In the genomic region with DNA sequence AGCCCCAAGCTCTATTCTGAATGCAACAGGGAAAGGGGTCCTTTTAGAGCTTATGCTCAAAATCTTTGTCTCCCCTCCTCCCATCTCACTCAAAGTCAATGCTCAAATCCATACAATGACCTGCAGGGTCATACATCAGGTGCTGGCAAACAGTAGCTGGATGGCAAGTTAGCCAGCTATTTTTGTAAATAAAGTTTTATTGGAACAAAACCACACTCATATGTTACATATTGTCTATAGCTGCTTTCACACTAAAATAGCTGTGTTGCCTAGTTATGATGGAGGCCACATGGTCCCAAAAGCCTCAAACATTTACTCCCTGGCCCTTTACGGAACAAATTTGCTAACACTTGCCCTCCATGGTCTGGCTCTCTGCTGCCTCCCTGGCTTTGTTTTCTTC, we compare ENCODE assay signal across 16 cellular contexts. TPM values are rescaled to one million over a fixed set of nuclear protein-coding genes. Genes with fewer than 3 reads are reported as not detected.
DNase-seq lines count a peak whose midpoint lies in the region; ATAC-seq, FAIRE-seq and TF ChIP-seq lines count a peak whose summit lies in the region.
"Had no signal": no experiment of that assay in that cellular context is flagged by ENCODE, and none has a peak within 500 bp of the region (broad histone marks: within the 10 kb centered on the region; RNA-seq: fewer than 3 reads in every experiment).

No MANE protein-coding gene starts in this region.

- H3K27me3 ChIP-seq in OCI-LY1 (ENCODE audit: insufficient read depth, low read length): no peaks in the 10 kb centered on the region
- H3K27me3 ChIP-seq in GM12878 (replicated peaks in 1 of 2; ENCODE audit: control insufficient read depth in 2 of 2, insufficient read depth in 2 of 2, low read length in 1 of 2): no peaks in the 10 kb centered on the region
- H3K27me3 ChIP-seq: BLaER1 had no signal

- H3K4me2 ChIP-seq in OCI-LY1 (ENCODE audit: low read length) (no peak overlapping the region), GM12878 (ENCODE audit: control insufficient read depth, insufficient read depth) (no peak overlapping the region)

- no peaks in the 10 kb centered on the region for H3K9me2 ChIP-seq in OCI-LY1 (ENCODE audit: low read depth, low read length)

- intact Hi-C loops in activated CD4-positive, alpha-beta T cell treated with anti-CD3 and anti-CD28 coated beads, Interleukin-2, amount 10 ng/mL, durations not matched to agents 24 days and 14 days (cut with micrococcal nuclease): loop anchor here (5.0 kb wide), 1 partner anchor 275 kb away; a partner anchor contains a TSS
- intact Hi-C loops in GM12878 (cut with micrococcal nuclease; ENCODE audit: unreplicated experiment): loop anchor here (5.0 to 10.0 kb wide), 3 partner anchors 90 to 423 kb away; a partner anchor contains a TSS

- TF ChIP-seq RAD21 in GM12878 (IDR thresholded peaks at IDR 0.05; ENCODE audit: insufficient read depth, low read depth, low read length): no peak

- POLR2A ChIA-PET in GM12878 (lab: Charles Lee): no interaction called here

- peaks cover 30% of the 10 kb centered on the region for H3K36me3 Mint-ChIP-seq in activated CD4-positive, alpha-beta T cell treated with anti-CD3 and anti-CD28 coated beads, Interleukin-2, amount 10 ng/mL, durations not matched to agents 24 days and 14 days (ENCODE audit: low read depth)
- no peaks in the 10 kb centered on the region for H3K36me3 Mint-ChIP-seq in neural crest cell (ENCODE audit: low read depth)

- SMC1A ChIA-PET in GM12878 (lab: Charles Lee; ENCODE audit: uncharacterized antibody, unreplicated experiment): no interaction called here

- no TSS peak for BruUV-seq in GM12878 (replicated peaks; lab: Mats Ljungman, UMichigan)

- in situ Hi-C loops in GM12878 (cut with MboI): no loop called here

- RAD21 ChIA-PET in GM12878 (lab: Charles Lee; ENCODE audit: unreplicated experiment): interaction anchor here (1.0 kb wide), 1 partner anchor 90 kb away, joined by 3 read pairs; a partner anchor contains a TSS

- 100% methylated on average over 1 of the region's 1 CpG for WGBS in GM12878 (ENCODE audit: insufficient coverage, insufficient replicate concordance, low lambda C conversion rate, missing lambda C conversion rate)

- H4K20me1 ChIP-seq in OCI-LY1 (ENCODE audit: insufficient read depth, low read length) (no peaks in the 10 kb centered on the region), GM12878 (ENCODE audit: control insufficient read depth, insufficient read depth) (no peaks in the 10 kb centered on the region)
- H4K20me1 ChIP-seq: BLaER1 had no signal

- H3K79me2 ChIP-seq in OCI-LY1 (ENCODE audit: insufficient read depth, low read length): no peaks in the 10 kb centered on the region
- H3K79me2 ChIP-seq in GM12878 (ENCODE audit: control insufficient read depth, insufficient read depth, low read length): no peaks in the 10 kb centered on the region

- ATAC-seq in GM12878: no peak
- ATAC-seq in GM21619 (IDR thresholded peaks at IDR 0.05; ENCODE audit: unreplicated experiment): no peak

- no peak overlapping the region for H3K4me3 ChIP-seq in OCI-LY1 (ENCODE audit: low read depth, low read length, poor library complexity, severe bottlenecking)
- H3K4me3 ChIP-seq in GM12878: no peak overlapping the region
- H3K4me3 ChIP-seq: BLaER1, HAP-1 had no signal

- TF ChIP-seq POLR2A in GM12878 (IDR thresholded peaks at IDR 0.05; ENCODE audit: low read depth, low read length): no peak

- TF ChIP-seq CTCF in OCI-LY1 (IDR thresholded peaks at IDR 0.05; ENCODE audit: low read length) (no peak), GM12878 (IDR thresholded peaks at IDR 0.05 in 2 of 3, conservative IDR thresholded peaks at IDR 0.05 in 1 of 3; ENCODE audit: control insufficient read depth in 2 of 3, extremely low read depth in 1 of 3, insufficient read depth in 1 of 3, low read depth in 3 of 3, low read length in 3 of 3) (no peak), neural crest cell (conservative IDR thresholded peaks at IDR 0.05) (no peak)

- H3K27ac ChIP-seq in OCI-LY1 (ENCODE audit: low read depth, low read length, poor library complexity, severe bottlenecking): peak overlapping the region; percentile 33
- H3K27ac ChIP-seq in GM12878 (ENCODE audit: control insufficient read depth, insufficient read depth): no peak overlapping the region
- H3K27ac ChIP-seq: 22Rv1, BLaER1 had no signal

- H3K4me1 ChIP-seq in OCI-LY1 (ENCODE audit: insufficient read depth, low read length, severe bottlenecking): peaks cover 40% of the 10 kb centered on the region
- no peaks in the 10 kb centered on the region for H3K4me1 ChIP-seq in GM12878 (ENCODE audit: control insufficient read depth, insufficient read depth, low read length)

- H3F3A ChIP-seq in OCI-LY1 (ENCODE audit: insufficient read depth, low read length): no peaks in the 10 kb centered on the region

- CTCF ChIA-PET in GM12878 (lab: Yijun Ruan, JAX): no interaction called here

- H2AFZ ChIP-seq in OCI-LY1 (ENCODE audit: low read length) (no peak overlapping the region), GM12878 (ENCODE audit: control insufficient read depth, low read depth, low read length) (no peak overlapping the region)

- no peak overlapping the region for H3K4me3 Mint-ChIP-seq in activated CD4-positive, alpha-beta T cell treated with anti-CD3 and anti-CD28 coated beads, Interleukin-2, amount 10 ng/mL, durations not matched to agents 24 days and 14 days
- H3K4me3 Mint-ChIP-seq in neural crest cell: peak overlapping the region; percentile 93

- DNase-seq in activated CD4-positive, alpha-beta T cell treated with anti-CD3 and anti-CD28 coated beads, Interleukin-2, amount 10 ng/mL, durations not matched to agents 24 days and 14 days: peak; percentile 49
- DNase-seq in activated CD4-positive, alpha-beta T cell treated with anti-CD3 and anti-CD28 coated beads, Interleukin-2, amount 50 U/mL, for 1 hour: no peak
- DNase-seq in GM12878 (ENCODE audit: low read depth, low spot score) (no peak), neural crest cell (ENCODE audit: low read depth, low spot score) (no peak), NCI-H748 (lab: John Stamatoyannopoulos, UW; ENCODE audit: unreplicated experiment) (no peak), NCI-H187 treated with DMSO at 0.1 percent for 48 hours (lab: John Stamatoyannopoulos, UW) (no peak)
- DNase-seq: AML-193, Calu3, DMS 273 treated with DMSO at 0.1 percent for 48 hours had no signal

- no peak overlapping the region for H3K27ac Mint-ChIP-seq in activated CD4-positive, alpha-beta T cell treated with anti-CD3 and anti-CD28 coated beads, Interleukin-2, amount 10 ng/mL, durations not matched to agents 24 days and 14 days
- no peak overlapping the region for H3K27ac Mint-ChIP-seq in neural crest cell (ENCODE audit: unreplicated experiment)

- no peaks in the 10 kb centered on the region for H3K36me3 ChIP-seq in OCI-LY1 (ENCODE audit: insufficient read depth, low read length)
- H3K36me3 ChIP-seq in GM12878 (ENCODE audit: control insufficient read depth in 2 of 2, insufficient read depth in 2 of 2, low read length in 1 of 2): no peaks in the 10 kb centered on the region
- H3K36me3 ChIP-seq: BLaER1 had no signal

- H3K9me3 ChIP-seq in OCI-LY1 (ENCODE audit: low read length) (no peaks in the 10 kb centered on the region), GM12878 (replicated peaks; ENCODE audit: control insufficient read depth, insufficient read depth, low read length) (no peaks in the 10 kb centered on the region)
- H3K9me3 ChIP-seq: BLaER1, HAP-1 had no signal

- no peak for FAIRE-seq in GM12878 (lab: Jason Lieb, UNC)
- FAIRE-seq: GM12891, H1 had no signal

- H3K9ac ChIP-seq in OCI-LY1 (ENCODE audit: low read length) (no peak overlapping the region), GM12878 (ENCODE audit: control insufficient read depth, insufficient read depth, low read length) (no peak overlapping the region)
- H3K9ac ChIP-seq: BLaER1 had no signal

- H3K4me1 Mint-ChIP-seq in activated CD4-positive, alpha-beta T cell treated with anti-CD3 and anti-CD28 coated beads, Interleukin-2, amount 10 ng/mL, durations not matched to agents 24 days and 14 days: peaks cover 19% of the 10 kb centered on the region
- peaks cover 28% of the 10 kb centered on the region for H3K4me1 Mint-ChIP-seq in neural crest cell

- H3K9me3 Mint-ChIP-seq in activated CD4-positive, alpha-beta T cell treated with anti-CD3 and anti-CD28 coated beads, Interleukin-2, amount 10 ng/mL, durations not matched to agents 24 days and 14 days: no peaks in the 10 kb centered on the region
- peaks cover 2% of the 10 kb centered on the region for H3K9me3 Mint-ChIP-seq in neural crest cell

- TF ChIP-seq EP300 in GM12878 (IDR thresholded peaks at IDR 0.05; ENCODE audit: borderline replicate concordance in 1 of 2, control insufficient read depth in 1 of 2, low read depth in 2 of 2, low read length in 2 of 2): no peak

- H3K27me3 Mint-ChIP-seq in activated CD4-positive, alpha-beta T cell treated with anti-CD3 and anti-CD28 coated beads, Interleukin-2, amount 10 ng/mL, durations not matched to agents 24 days and 14 days: no peaks in the 10 kb centered on the region
- no peaks in the 10 kb centered on the region for H3K27me3 Mint-ChIP-seq in neural crest cell (ENCODE audit: low read depth)

RNA-seq across cellular contexts. Expression of a gene that starts 1.8 kb away (rescaled TPM):
- total RNA-seq in activated CD4-positive, alpha-beta T cell treated with anti-CD3 and anti-CD28 coated beads, Interleukin-2, amount 10 ng/mL, durations not matched to agents 24 days and 14 days: 29.4 and 31.2 TPM in 2 replicates
- total RNA-seq in GM12878 (2013; cell fraction: nucleolus; rRNA removed): 70.1 and 76.3 TPM in 2 replicates
- total RNA-seq in GM12878 (2014; rRNA removed): 13.0 and 15.7 TPM in 2 replicates
- 11.5 and 12.2 TPM in 2 replicates for total RNA-seq in GM12878 (2014; rRNA removed; fragmentation: Illumina TruSeq; extraction: Trizol)
- total RNA-seq in GM12878 (2021): 11.2 and 12.2 TPM in 2 replicates
- 4.7 TPM for polyA plus RNA-seq in GM12878 (2011; ENCODE audit: low read depth)
- polyA plus RNA-seq in GM12878 (2011; rRNA removed): 12.9 and 17.1 TPM in 2 replicates
- polyA plus RNA-seq in GM12878 (2011; cell fraction: cytosol; rRNA removed): 6.0 and 7.4 TPM in 2 replicates
- 29.6 and 29.9 TPM in 2 replicates for polyA plus RNA-seq in GM12878 (2011; cell fraction: nucleus; rRNA removed)
- 8.2 and 10.0 TPM in 2 replicates for polyA plus RNA-seq in GM12878 (2012)
- 10.4 and 11.8 TPM in 2 replicates for polyA plus RNA-seq in GM12878 (2014; fragmentation: Illumina TruSeq; extraction: Trizol)
- polyA plus RNA-seq in GM12878 (2014; fragmentation: Nextera tagmentation; extraction: Ambion mirVana): 1 to 10 TPM in 1 of 2 experiments, under 1 TPM in 1; 0.55 to 1.0 TPM
- 12.5 and 13.8 TPM in 2 replicates for polyA plus RNA-seq in GM12878 (2014; rRNA removed)
- polyA plus RNA-seq in GM12878 (2016; fragmentation: Nextera tagmentation; extraction: Ambion mirVana): 10 to 100 TPM; 16.4 to 18.6 TPM
- 7.3 and 9.3 TPM in 2 replicates for polyA minus RNA-seq in GM12878 (2011; rRNA and poly(A)+ RNA removed)
- polyA minus RNA-seq in GM12878 (2011; cell fraction: cytosol; rRNA and poly(A)+ RNA removed): 4.3 and 5.2 TPM in 2 replicates
- 11.1 and 12.3 TPM in 2 replicates for polyA minus RNA-seq in GM12878 (2011; cell fraction: nucleus; rRNA and poly(A)+ RNA removed)
- 24.1 and 24.9 TPM in 2 replicates for total RNA-seq in neural crest cell
